9 cellular contexts compared by ENCODE assay signal in the genomic region with DNA sequence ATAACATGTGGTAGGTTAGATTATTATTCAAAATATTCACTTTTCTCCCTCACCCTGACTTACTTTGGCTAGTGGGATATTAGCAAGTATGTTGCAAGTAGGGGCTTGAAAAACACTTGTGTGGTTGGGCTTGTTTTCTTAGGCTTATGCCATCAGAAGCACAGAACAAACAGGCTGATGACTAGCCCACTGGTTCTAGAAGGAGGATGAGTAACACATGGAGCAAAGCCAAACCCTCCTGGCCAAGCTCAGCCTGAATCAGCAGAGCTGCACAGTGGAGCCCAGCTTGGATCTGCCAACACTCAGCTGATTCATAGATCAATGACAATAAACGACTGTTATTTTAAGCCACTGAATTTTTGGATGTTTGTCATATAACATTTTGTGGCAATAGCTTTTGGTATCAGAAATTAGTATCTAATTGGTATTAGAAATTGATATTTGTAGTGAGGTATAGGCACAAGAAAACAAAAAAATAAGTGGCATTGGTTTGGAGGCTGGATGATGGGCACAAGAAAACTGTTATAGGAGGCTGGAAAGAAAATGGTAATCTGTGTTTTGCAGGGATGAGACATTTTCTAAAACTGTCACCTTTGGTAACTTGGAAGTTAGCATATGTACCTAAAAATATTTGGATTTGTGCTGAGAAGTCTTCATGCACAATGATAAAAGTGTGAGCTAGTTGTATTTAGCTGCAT. TPM values are rescaled to one million over a fixed set of nuclear protein-coding genes. Genes with fewer than 3 reads are reported as not detected.
DNase-seq lines count a peak whose midpoint lies in the region; ATAC-seq and TF ChIP-seq lines count a peak whose summit lies in the region.
"Had no signal": no experiment of that assay in that cellular context is flagged by ENCODE, and none has a peak within 500 bp of the region (broad histone marks: within the 10 kb centered on the region; RNA-seq: fewer than 3 reads in every experiment).

No MANE protein-coding gene starts in this region.

- DNase-seq in HS-5 (ENCODE audit: low read depth) (peak; percentile 94), amniotic stem cell (lab: John Stamatoyannopoulos, UW) (peak; percentile 95), hepatic stellate cell (ENCODE audit: low spot score) (peak; percentile 67), suprapubic skin (ENCODE audit: low spot score in 2 of 2) (peak; percentile 85 to 89), COLO668 (lab: John Stamatoyannopoulos, UW; ENCODE audit: unreplicated experiment) (no peak), HAP-1 (ENCODE audit: low spot score in 2 of 2) (no peak)
- no peak for DNase-seq in stimulated activated naive CD8-positive, alpha-beta T cell treated with anti-CD3 and anti-CD28 coated beads, Interleukin-15, Interleukin-2, amounts not matched to agents 100 U/mL and 50 U/mL, for 24 hours
- DNase-seq in activated T-cell treated with anti-CD3 and anti-CD28 coated beads, Interleukin-2, amount 50 U/mL, for 4 hours: no peak
- DNase-seq: naive thymus-derived CD4-positive, alpha-beta T cell had no signal

- TF ChIP-seq POLR2A in suprapubic skin (IDR thresholded peaks at IDR 0.05): no peak

- H3K9me3 ChIP-seq in suprapubic skin: no peaks in the 10 kb centered on the region
- H3K9me3 ChIP-seq in HAP-1: no peaks in the 10 kb centered on the region

- H3K27me3 ChIP-seq in suprapubic skin (no peaks in the 10 kb centered on the region), HAP-1 (ENCODE audit: low read depth) (no peaks in the 10 kb centered on the region)

- 32% methylated on average over 1 of the region's 1 CpG for WGBS in suprapubic skin

- no peak for TF ChIP-seq EP300 in suprapubic skin (IDR thresholded peaks at IDR 0.05)

- no peak overlapping the region for H3K4me3 Mint-ChIP-seq in activated T-cell treated with anti-CD3 and anti-CD28 coated beads, Interleukin-2, amount 50 U/mL, for 4 hours
- H3K4me3 Mint-ChIP-seq: naive thymus-derived CD4-positive, alpha-beta T cell had no signal

- TF ChIP-seq CTCF in suprapubic skin (IDR thresholded peaks at IDR 0.05): no peak

- H3K4me1 ChIP-seq in suprapubic skin (peaks cover 20% of the 10 kb centered on the region), HAP-1 (no peaks in the 10 kb centered on the region)

- H3K36me3 Mint-ChIP-seq in activated T-cell treated with anti-CD3 and anti-CD28 coated beads, Interleukin-2, amount 50 U/mL, for 4 hours (ENCODE audit: insufficient read depth): no peaks in the 10 kb centered on the region
- H3K36me3 Mint-ChIP-seq: naive thymus-derived CD4-positive, alpha-beta T cell had no signal

- peak overlapping the region; percentile 66 for H3K27ac ChIP-seq in suprapubic skin

- in situ Hi-C loops in HAP-1 (cut with MboI; ENCODE audit: low sequenced_read_pairs): loop anchor here (25.0 kb wide), 1 partner anchor 354 kb away; the partner anchor contains the start of gene WDR41

- H3K4me3 ChIP-seq in suprapubic skin (no peak overlapping the region), HAP-1 (no peak overlapping the region)

- no peaks in the 10 kb centered on the region for H3K36me3 ChIP-seq in suprapubic skin
- H3K36me3 ChIP-seq in HAP-1 (replicated peaks): no peaks in the 10 kb centered on the region

- H3K4me1 Mint-ChIP-seq in activated T-cell treated with anti-CD3 and anti-CD28 coated beads, Interleukin-2, amount 50 U/mL, for 4 hours (ENCODE audit: low read depth): no peaks in the 10 kb centered on the region

- ATAC-seq in stimulated activated naive CD8-positive, alpha-beta T cell treated with anti-CD3 and anti-CD28 coated beads, Interleukin-15, Interleukin-2, amounts not matched to agents 100 U/mL and 50 U/mL, for 24 hours: no peak
- ATAC-seq in activated T-cell treated with anti-CD3 and anti-CD28 coated beads, Interleukin-2, amount 50 U/mL, for 4 hours: no peak
- ATAC-seq: naive thymus-derived CD4-positive, alpha-beta T cell had no signal

- peaks cover 4% of the 10 kb centered on the region for H3K27me3 Mint-ChIP-seq in activated T-cell treated with anti-CD3 and anti-CD28 coated beads, Interleukin-2, amount 50 U/mL, for 4 hours (ENCODE audit: low read depth)

- H3K9me3 Mint-ChIP-seq in activated T-cell treated with anti-CD3 and anti-CD28 coated beads, Interleukin-2, amount 50 U/mL, for 4 hours: no peaks in the 10 kb centered on the region

RNA-seq across cellular contexts. Expression of gene ZBED3, which starts 46.1 kb away (rescaled TPM):
- 1 to 10 TPM in 3 of 4 donors, under 1 TPM in 1; 0.83 to 3.7 (median 2.8) TPM for total RNA-seq in suprapubic skin
- 1 to 10 TPM; 1.7 to 3.3 (median 1.9) TPM for total RNA-seq in activated T-cell treated with anti-CD3 and anti-CD28 coated beads, Interleukin-2, amount 50 U/mL, for 4 hours

Comparison
In these comparisons a context has a peak if more than half of its experiments do, and no peak if none do; other contexts are left out.
1. DNase-seq: peak in HS-5 (single experiment), amniotic stem cell (single experiment), hepatic stellate cell (single experiment) and suprapubic skin (2 of 2); none in stimulated activated naive CD8-positive, alpha-beta T cell treated with anti-CD3 and anti-CD28 coated beads, Interleukin-15, Interleukin-2, amounts not matched to agents 100 U/mL and 50 U/mL, for 24 hours (single experiment), activated T-cell treated with anti-CD3 and anti-CD28 coated beads, Interleukin-2, amount 50 U/mL, for 4 hours (single experiment), COLO668 (single experiment) and HAP-1 (0 of 2).